Comparison of ENCODE assay signal across 10 cellular contexts in the genomic region with DNA sequence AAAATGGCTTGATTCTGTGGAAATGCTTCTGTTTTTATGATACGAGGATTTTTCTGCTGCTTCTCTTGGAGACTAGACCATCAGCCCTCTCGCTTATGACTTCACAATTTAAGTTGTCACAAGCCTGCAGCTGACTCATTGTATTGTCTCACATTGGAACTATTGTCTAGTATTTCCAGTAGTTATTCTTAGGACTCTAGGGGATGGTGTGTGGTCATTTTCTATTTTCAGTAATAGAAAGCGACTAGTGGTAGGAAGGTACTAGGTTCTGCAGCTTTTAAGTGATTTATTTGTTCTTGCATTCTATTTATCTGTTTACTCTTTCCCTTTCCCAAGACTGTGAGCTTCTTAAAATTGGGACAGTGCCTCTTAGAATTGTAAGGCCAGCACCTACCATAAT.
DNase-seq lines count a peak whose midpoint lies in the region; ATAC-seq and TF ChIP-seq lines count a peak whose summit lies in the region.
"Had no signal": no experiment of that assay in that cellular context is flagged by ENCODE, and none has a peak within 500 bp of the region (broad histone marks: within the 10 kb centered on the region; RNA-seq: fewer than 3 reads in every experiment).

No MANE protein-coding gene starts in this region.

- peaks cover 43% of the 10 kb centered on the region for H3K4me1 ChIP-seq in psoas muscle

- WGBS in psoas muscle, 3 donors, result 14 to 19% (median 17%) methylated on average over 3 of the region's 3 CpGs

- H3K9me3 ChIP-seq in psoas muscle, result no peaks in the 10 kb centered on the region

- ATAC-seq in psoas muscle (peak; percentile 88 to 91 (median 89)), GM19328 (IDR thresholded peaks at IDR 0.05; ENCODE audit: unreplicated experiment) (no peak)
- ATAC-seq: stimulated activated naive CD8-positive, alpha-beta T cell treated with anti-CD3 and anti-CD28 coated beads, Interleukin-15, Interleukin-2, amounts not matched to agents 100 U/mL and 50 U/mL, for 24 hours had no signal

- intact Hi-C loops in psoas muscle (cut with DNase I), result loop anchor here in 1 of 2 donors (5.0 kb wide), 1 partner anchor 71 kb away; no protein-coding TSS in a partner anchor

- peak overlapping the region; percentile 30 for H3K4me3 ChIP-seq in psoas muscle

- DNase-seq in ELR (ENCODE audit: low read depth), result peak; percentile 64
- peak; percentile 3 for DNase-seq in OCI-M1 (lab: John Stamatoyannopoulos, UW)
- peak; percentile 81 for DNase-seq in fibroblast of gingiva (ENCODE audit: low read depth)
- no peak for DNase-seq in psoas muscle
- DNase-seq in DMS153 treated with DMSO at 0.1 percent for 48 hours (lab: John Stamatoyannopoulos, UW; ENCODE audit: unreplicated experiment), result no peak
- DNase-seq in KG1 (lab: John Stamatoyannopoulos, UW), result no peak
- no peak for DNase-seq in NCI-H146 treated with DMSO at 0.1 percent for 48 hours (lab: John Stamatoyannopoulos, UW; ENCODE audit: unreplicated experiment)
- DNase-seq: NCI-H69; stimulated activated naive CD8-positive, alpha-beta T cell treated with anti-CD3 and anti-CD28 coated beads, Interleukin-15, Interleukin-2, amounts not matched to agents 100 U/mL and 50 U/mL, for 24 hours had no signal

- peaks cover 4 to 77% of the 10 kb centered on the region in 2 donors for H3K36me3 ChIP-seq in psoas muscle (ENCODE audit: insufficient read depth in 1 of 2, low read depth in 1 of 2)

- peak; percentile 25 for TF ChIP-seq CTCF in psoas muscle (IDR thresholded peaks at IDR 0.05)

- peak overlapping the region; percentile 86 for H3K27ac ChIP-seq in psoas muscle

- no peaks in the 10 kb centered on the region for H3K27me3 ChIP-seq in psoas muscle (ENCODE audit: insufficient read depth in 3 of 3, low read length in 2 of 3)

Comparison
In these comparisons a context has a peak if more than half of its experiments do, and no peak if none do; other contexts are left out.
1. DNase-seq: peak in ELR (single experiment), OCI-M1 (single experiment) and fibroblast of gingiva (single experiment); none in psoas muscle (0 of 2), DMS153 treated with DMSO at 0.1 percent for 48 hours (single experiment), KG1 (single experiment) and NCI-H146 treated with DMSO at 0.1 percent for 48 hours (single experiment).